Comparison of ENCODE assay signal across 8 cellular contexts in genomic region chr4:48016141-48017107, GRCh38. TPM values are rescaled to one million over a fixed set of nuclear protein-coding genes. Genes with fewer than 3 reads are reported as not detected.
DNase-seq lines count a peak whose midpoint lies in the region; TF ChIP-seq lines count a peak whose summit lies in the region.

Gene CNGA1 (minus strand): TSS chr4:48016681. CDS start chr4:47952689, 63,992 bp downstream.
Gene NIPAL1 (plus strand): TSS chr4:48016772. CDS start chr4:48016840, 68 bp downstream.

- intact Hi-C loops in activated naive CD4-positive, alpha-beta T cell treated with anti-CD3 and anti-CD28 coated beads for 36 hours (cut with micrococcal nuclease): loop anchor here (1.0 to 5.0 kb wide), 9 partner anchors 12 to 554 kb away; partner anchors contain the start of genes COMMD8, CORIN, SLAIN2 and TEC
- intact Hi-C loops in head of caudate nucleus (cut with DNase I): no loop called here
- intact Hi-C loops in thyroid gland (cut with DNase I): no loop called here

- H4K20me1 ChIP-seq in osteoblast (ENCODE audit: insufficient read depth, low read length): no peaks in the 10 kb centered on the region

- no peaks in the 10 kb centered on the region for H3K27me3 ChIP-seq in HAP-1 (ENCODE audit: low read depth)
- peaks cover 9% of the 10 kb centered on the region for H3K27me3 ChIP-seq in osteoblast (ENCODE audit: insufficient read depth, low read length)
- no peaks in the 10 kb centered on the region for H3K27me3 ChIP-seq in thyroid gland

- H3K79me2 ChIP-seq in osteoblast (ENCODE audit: insufficient read depth, low read length): no peaks in the 10 kb centered on the region

- peak within 1 kb of the TSS; percentile 93 for H2AFZ ChIP-seq in osteoblast (ENCODE audit: low read length)

- H3K4me1 ChIP-seq in HAP-1 (peaks cover 15% of the 10 kb centered on the region), osteoblast (ENCODE audit: insufficient read depth, low read length) (peaks cover 14% of the 10 kb centered on the region), thyroid gland (peaks cover 0 to 9% of the 10 kb centered on the region in 2 donors)

- H3K27ac Mint-ChIP-seq in activated naive CD4-positive, alpha-beta T cell treated with anti-CD3 and anti-CD28 coated beads for 36 hours: peak within 1 kb of the TSS; percentile 46

- CTCF ChIA-PET in activated naive CD4-positive, alpha-beta T cell treated with anti-CD3 and anti-CD28 coated beads for 36 hours (lab: Charles Lee): interaction anchor here (0.7 to 6.0 kb wide), 5 partner anchors 13 to 69 kb away, joined by 3 to 48 read pairs (median 7); no protein-coding TSS in a partner anchor

- H3K4me2 ChIP-seq in osteoblast (ENCODE audit: insufficient read depth, low read length): peak within 1 kb of the TSS; percentile 98

- H3K36me3 ChIP-seq in HAP-1 (replicated peaks) (no peaks in the 10 kb centered on the region), osteoblast (ENCODE audit: insufficient read depth, low read length) (no peaks in the 10 kb centered on the region), thyroid gland (no peaks in the 10 kb centered on the region)

- H3K4me3 Mint-ChIP-seq in activated naive CD4-positive, alpha-beta T cell treated with anti-CD3 and anti-CD28 coated beads for 36 hours: peak within 1 kb of the TSS; percentile 81

- peak in 1 of 2 donors; percentile 55 for TF ChIP-seq POLR2A in thyroid gland (IDR thresholded peaks at IDR 0.05)

- no peaks in the 10 kb centered on the region for H3K9me3 Mint-ChIP-seq in activated naive CD4-positive, alpha-beta T cell treated with anti-CD3 and anti-CD28 coated beads for 36 hours

- TF ChIP-seq CTCF in osteoblast (IDR thresholded peaks at IDR 0.05; ENCODE audit: extremely low read depth, low read depth, low read length) (peak; percentile 35), thyroid gland (IDR thresholded peaks at IDR 0.05) (peak in 4 of 6 experiments; percentile 19 to 52 (median 28))

- H3K4me1 Mint-ChIP-seq in activated naive CD4-positive, alpha-beta T cell treated with anti-CD3 and anti-CD28 coated beads for 36 hours (ENCODE audit: low read depth): peaks cover 26% of the 10 kb centered on the region

- peaks cover 5% of the 10 kb centered on the region for H3K27me3 Mint-ChIP-seq in activated naive CD4-positive, alpha-beta T cell treated with anti-CD3 and anti-CD28 coated beads for 36 hours (ENCODE audit: low read depth)

- H3K27ac ChIP-seq in osteoblast (ENCODE audit: low read depth, low read length) (peak within 1 kb of the TSS; percentile 15), thyroid gland (peak within 1 kb of the TSS; percentile 60 to 82 (median 73))

- H3K36me3 Mint-ChIP-seq in activated naive CD4-positive, alpha-beta T cell treated with anti-CD3 and anti-CD28 coated beads for 36 hours (ENCODE audit: low read depth): no peaks in the 10 kb centered on the region

- peak within 1 kb of the TSS; percentile 68 for H3K4me3 ChIP-seq in HAP-1
- peak within 1 kb of the TSS; percentile 75 for H3K4me3 ChIP-seq in osteoblast (ENCODE audit: insufficient read depth, low read length)
- peak within 1 kb of the TSS; percentile 34 to 72 (median 57) for H3K4me3 ChIP-seq in thyroid gland (replicated peaks in 1 of 3)

- DNase-seq in GM03348 (ENCODE audit: low spot score) (peak; percentile 87), HAP-1 (ENCODE audit: low spot score in 2 of 2) (peak; percentile 74 to 89), M059J (ENCODE audit: low read depth) (peak; percentile 82), SK-N-DZ (ENCODE audit: low spot score) (peak; percentile 61), head of caudate nucleus (peak; percentile 16 to 85 (median 66)), osteoblast (ENCODE audit: insufficient read length, low spot score, missing footprints) (peak; percentile 94), thyroid gland (peak; percentile 96 to 97)
- peak; percentile 72 for DNase-seq in activated naive CD4-positive, alpha-beta T cell treated with anti-CD3 and anti-CD28 coated beads for 36 hours

- in situ Hi-C loops in HAP-1 (cut with MboI; ENCODE audit: low sequenced_read_pairs): no loop called here

- H3K9me3 ChIP-seq in HAP-1 (no peaks in the 10 kb centered on the region; the same call in 1 of the 2 replicates), osteoblast (ENCODE audit: low read depth, low read length) (no peaks in the 10 kb centered on the region), thyroid gland (no peaks in the 10 kb centered on the region)

- 6 to 44% methylated on average over 8 to 26 of the region's 60 CpGs for WGBS in thyroid gland, 2 donors

RNA-seq across cellular contexts. Expression of gene CNGA1, which starts in this region (rescaled TPM):
- total RNA-seq in M059J (2014; rRNA removed; shearing (Covaris generic)): 0.32 TPM in 1 of 2 replicates, not detected in the other
- polyA plus RNA-seq in SK-N-DZ (2014; cell fraction: cytosol; rRNA removed): not detected in 2 replicates
- not detected in 2 replicates for polyA plus RNA-seq in SK-N-DZ (2014; cell fraction: nucleus; rRNA removed)
- under 1 TPM; 0.26 to 0.94 TPM for total RNA-seq in activated naive CD4-positive, alpha-beta T cell treated with anti-CD3 and anti-CD28 coated beads for 36 hours
- total RNA-seq in osteoblast (not detected in 2 replicates), thyroid gland (1 to 10 TPM in 1 of 4 donors, under 1 TPM in 2, not detected in 1; 0.34 to 1.8 (median 0.94) TPM)

RNA-seq across cellular contexts. Expression of gene NIPAL1, which starts in this region (rescaled TPM):
- 3.3 and 4.6 TPM in 2 replicates for total RNA-seq in M059J (2014; rRNA removed; shearing (Covaris generic))
- polyA plus RNA-seq in SK-N-DZ (2014; cell fraction: cytosol; rRNA removed): not detected in 2 replicates
- polyA plus RNA-seq in SK-N-DZ (2014; cell fraction: nucleus; rRNA removed): not detected in 2 replicates
- 1 to 10 TPM; 1.0 to 2.0 TPM for total RNA-seq in activated naive CD4-positive, alpha-beta T cell treated with anti-CD3 and anti-CD28 coated beads for 36 hours
- total RNA-seq in osteoblast: under 0.01 and 0.29 TPM in 2 replicates
- total RNA-seq in thyroid gland: 10 to 100 TPM in 1 of 4 donors, 1 to 10 TPM in 3; 3.5 to 10.1 (median 3.7) TPM

Comparison
In these comparisons a context has a peak if more than half of its experiments do, and no peak if none do; other contexts are left out.
1. Peak in every context shown above with its lines: DNase-seq, H3K4me3 ChIP-seq and H3K27ac ChIP-seq.
2. Peak in DNase-seq, H3K4me3 ChIP-seq, H3K27ac ChIP-seq and H3K4me2 ChIP-seq in osteoblast; RNA of the genes that start here not detected or under 1 TPM.